ENCODE assay signal across 9 cellular contexts in the genomic region with DNA sequence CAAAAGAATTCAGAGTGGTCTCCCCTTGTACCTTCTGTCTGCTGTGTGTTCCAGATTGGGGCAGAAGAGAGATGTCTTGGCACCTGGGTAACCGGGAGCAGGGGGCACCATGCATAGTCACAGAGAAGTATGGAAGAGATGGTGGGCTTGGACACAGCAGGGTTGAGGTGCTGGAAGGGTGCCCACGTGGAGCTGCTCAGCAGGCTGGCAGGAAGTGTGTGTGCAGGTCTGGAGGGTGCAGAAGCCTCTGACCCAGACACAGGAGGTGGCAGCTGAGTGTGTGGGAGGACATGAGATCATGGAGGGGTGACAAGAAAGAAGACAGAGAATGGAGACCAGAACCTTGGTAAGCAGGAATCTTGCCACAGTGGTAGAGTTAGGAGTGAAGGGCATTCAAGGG.
A peak's percentile ranks its signal among the peaks of the same experiment; 100 is the strongest.
DNase-seq lines count a peak whose midpoint lies in the region; ATAC-seq lines count a peak whose summit lies in the region.
"Had no signal": no experiment of that assay in that cellular context is flagged by ENCODE, and none has a peak within 500 bp of the region (broad histone marks: within the 10 kb centered on the region; RNA-seq: fewer than 3 reads in every experiment).

No MANE protein-coding gene starts in this region.

- no peaks in the 10 kb centered on the region for H3K9me3 Mint-ChIP-seq in stimulated activated naive CD8-positive, alpha-beta T cell treated with anti-CD3 and anti-CD28 coated beads, Interleukin-15, amount 100 ng/mL, for 72 hours

- H3K27ac Mint-ChIP-seq in stimulated activated naive CD8-positive, alpha-beta T cell treated with anti-CD3 and anti-CD28 coated beads, Interleukin-15, amount 100 ng/mL, for 72 hours: peak overlapping the region in 1 of 2 donors; percentile 83

- H3K4me3 Mint-ChIP-seq in stimulated activated naive CD8-positive, alpha-beta T cell treated with anti-CD3 and anti-CD28 coated beads, Interleukin-15, amount 100 ng/mL, for 72 hours: peak overlapping the region; percentile 24

- H3K4me1 Mint-ChIP-seq in stimulated activated naive CD8-positive, alpha-beta T cell treated with anti-CD3 and anti-CD28 coated beads, Interleukin-15, amount 100 ng/mL, for 72 hours: peaks cover 50% of the 10 kb centered on the region

- DNase-seq in activated naive CD4-positive, alpha-beta T cell treated with Interleukin-2 at 50 U/mL for 16 hours: peak; percentile 25
- DNase-seq in activated naive CD4-positive, alpha-beta T cell treated with anti-CD3 and anti-CD28 coated beads, Interleukin-2, amount 50 U/mL, for 16 hours: no peak
- DNase-seq in UCSD-AML1 (lab: John Stamatoyannopoulos, UW; ENCODE audit: unreplicated experiment) (peak; percentile 43), islet precursor cell (peak; percentile 28), NCI-H146 (lab: John Stamatoyannopoulos, UW) (no peak), NCI-H1105 treated with DMSO at 0.1 percent for 48 hours (lab: John Stamatoyannopoulos, UW) (no peak)
- DNase-seq in stimulated activated naive CD8-positive, alpha-beta T cell treated with anti-CD3 and anti-CD28 coated beads, Interleukin-15, amount 100 ng/mL, for 72 hours: no peak
- DNase-seq: left ventricle myocardium superior had no signal

- peak; percentile 84 for ATAC-seq in stimulated activated naive CD8-positive, alpha-beta T cell treated with anti-CD3 and anti-CD28 coated beads, Interleukin-15, amount 100 ng/mL, for 72 hours
- no peak for ATAC-seq in HG02981 (IDR thresholded peaks at IDR 0.05; ENCODE audit: unreplicated experiment)

- H3K27me3 Mint-ChIP-seq in stimulated activated naive CD8-positive, alpha-beta T cell treated with anti-CD3 and anti-CD28 coated beads, Interleukin-15, amount 100 ng/mL, for 72 hours: peaks cover 6% of the 10 kb centered on the region

Comparison
In these comparisons a context has a peak if more than half of its experiments do, and no peak if none do; other contexts are left out.
1. DNase-seq: peak in activated naive CD4-positive, alpha-beta T cell treated with Interleukin-2 at 50 U/mL for 16 hours (single experiment), UCSD-AML1 (single experiment) and islet precursor cell (single experiment); none in activated naive CD4-positive, alpha-beta T cell treated with anti-CD3 and anti-CD28 coated beads, Interleukin-2, amount 50 U/mL, for 16 hours (single experiment), stimulated activated naive CD8-positive, alpha-beta T cell treated with anti-CD3 and anti-CD28 coated beads, Interleukin-15, amount 100 ng/mL, for 72 hours (0 of 2), NCI-H146 (single experiment) and NCI-H1105 treated with DMSO at 0.1 percent for 48 hours (single experiment).